8 cellular contexts compared by ENCODE assay signal in the genomic region with DNA sequence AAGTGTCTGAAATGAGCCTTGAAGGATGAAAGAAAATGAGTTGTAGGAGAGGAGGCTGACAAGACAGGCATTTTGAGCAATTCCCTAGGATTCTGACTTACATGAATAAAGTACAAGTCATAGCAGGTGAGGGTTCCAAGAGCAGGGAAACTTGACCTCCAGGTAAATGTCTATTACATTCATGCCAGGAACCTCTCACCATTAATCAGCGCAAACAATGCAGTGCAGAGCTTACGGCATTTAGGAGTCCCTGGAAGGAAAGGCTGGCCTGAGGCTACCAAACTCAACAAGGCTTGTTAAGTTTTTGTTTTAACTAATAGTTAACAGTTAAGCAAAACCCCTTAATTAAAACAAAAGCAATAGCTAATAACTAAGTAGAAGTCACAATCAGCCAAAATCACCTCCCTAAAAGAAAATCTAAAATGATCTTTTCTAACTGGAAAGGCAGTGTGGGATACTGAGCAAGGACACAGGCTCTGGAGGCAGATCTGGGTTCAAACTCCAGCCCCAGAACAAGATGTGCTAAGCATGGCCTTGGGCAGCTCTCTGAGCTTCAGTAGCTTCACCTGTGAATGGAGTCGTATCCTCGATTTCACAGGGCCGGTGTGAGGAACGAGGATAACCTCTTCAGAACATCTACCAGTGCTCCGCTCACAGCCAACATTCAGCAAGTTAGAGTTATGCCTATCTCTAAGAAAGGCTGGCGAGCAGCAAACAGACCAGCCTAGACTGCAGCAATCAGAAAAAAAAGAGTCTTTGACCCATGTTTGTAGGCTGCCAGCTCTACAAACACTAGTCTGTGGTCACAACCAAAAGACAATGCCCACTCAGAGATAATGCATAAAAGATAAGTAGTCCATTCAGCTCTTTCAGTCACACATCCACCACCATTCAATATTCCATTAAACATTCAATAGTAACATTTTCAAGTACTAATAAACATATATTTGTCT. TPM values are rescaled to one million over a fixed set of nuclear protein-coding genes. Genes with fewer than 3 reads are reported as not detected.
DNase-seq lines count a peak whose midpoint lies in the region; ATAC-seq and TF ChIP-seq lines count a peak whose summit lies in the region.

No MANE protein-coding gene starts in this region.

- H3K27me3 Mint-ChIP-seq in central memory CD8-positive, alpha-beta T cell, result no peaks in the 10 kb centered on the region

- 73 to 85% methylated on average over 8 of the region's 8 CpGs for WGBS in upper lobe of left lung, 2 donors

- peak overlapping the region; percentile 17 for H3K27ac Mint-ChIP-seq in central memory CD8-positive, alpha-beta T cell (ENCODE audit: low read depth)

- TF ChIP-seq EP300 in upper lobe of left lung (IDR thresholded peaks at IDR 0.05), result no peak

- H3K9me3 ChIP-seq in neutrophil (no peaks in the 10 kb centered on the region), upper lobe of left lung (peaks cover 0 to 4% (median 2%) of the 10 kb centered on the region in 4 donors), mucosa of descending colon (peaks cover 4% of the 10 kb centered on the region)

- DNase-seq in DMS153 (lab: John Stamatoyannopoulos, UW), result peak; percentile 42
- peak; percentile 78 for DNase-seq in NCI-H2029 (lab: John Stamatoyannopoulos, UW)
- DNase-seq in central memory CD8-positive, alpha-beta T cell (ENCODE audit: low spot score in 2 of 2), result no peak
- no peak for DNase-seq in upper lobe of left lung
- DNase-seq in mucosa of descending colon, result no peak

- H3K4me3 Mint-ChIP-seq in central memory CD8-positive, alpha-beta T cell, result no peak overlapping the region

- TF ChIP-seq CTCF in neutrophil (IDR thresholded peaks at IDR 0.05) (no peak), upper lobe of left lung (IDR thresholded peaks at IDR 0.05) (no peak), mucosa of descending colon (IDR thresholded peaks at IDR 0.05) (no peak)

- no peak for TF ChIP-seq POLR2A in upper lobe of left lung (IDR thresholded peaks at IDR 0.05)

- no peaks in the 10 kb centered on the region for H3K9me3 Mint-ChIP-seq in central memory CD8-positive, alpha-beta T cell

- H3K27ac ChIP-seq in neutrophil (peak overlapping the region; percentile 35), upper lobe of left lung (peak overlapping the region in 2 of 4 donors; percentile 22 to 46)

- no peak for ATAC-seq in central memory CD8-positive, alpha-beta T cell (replicated peaks; ENCODE audit: extremely low read depth, poor library complexity, severe bottlenecking)
- ATAC-seq in upper lobe of left lung (ENCODE audit: low FRiP score in 2 of 2) (no peak), HG02798 (IDR thresholded peaks at IDR 0.05; ENCODE audit: poor library complexity, unreplicated experiment) (no peak), HG03565 (IDR thresholded peaks at IDR 0.05; ENCODE audit: unreplicated experiment) (no peak), mucosa of descending colon (no peak)

- intact Hi-C loops in mucosa of descending colon (cut with DNase I, micrococcal nuclease), result no loop called here

- no peaks in the 10 kb centered on the region for H3K27me3 ChIP-seq in neutrophil
- H3K27me3 ChIP-seq in upper lobe of left lung, result no peaks in the 10 kb centered on the region

- H3K36me3 Mint-ChIP-seq in central memory CD8-positive, alpha-beta T cell (ENCODE audit: insufficient read depth), result peaks cover 12% of the 10 kb centered on the region

- no peak overlapping the region for H3K4me3 ChIP-seq in neutrophil (ENCODE audit: low read depth in 1 of 2, low read length in 1 of 2)
- no peak overlapping the region for H3K4me3 ChIP-seq in upper lobe of left lung
- no peak overlapping the region for H3K4me3 ChIP-seq in mucosa of descending colon

- H3K4me1 ChIP-seq in neutrophil (ENCODE audit: control insufficient read depth in 1 of 2, insufficient read depth in 1 of 2, low read depth in 1 of 2, low read length in 1 of 2), result peaks cover 28 to 32% of the 10 kb centered on the region in 2 experiments
- H3K4me1 ChIP-seq in upper lobe of left lung, result peaks cover 20 to 41% (median 33%) of the 10 kb centered on the region in 4 donors
- peaks cover 27% of the 10 kb centered on the region for H3K4me1 ChIP-seq in mucosa of descending colon (ENCODE audit: low read depth)

- H3K36me3 ChIP-seq in neutrophil (no peaks in the 10 kb centered on the region), upper lobe of left lung (no peaks in the 10 kb centered on the region), mucosa of descending colon (ENCODE audit: low read depth) (no peaks in the 10 kb centered on the region)

- peaks cover 48% of the 10 kb centered on the region for H3K4me1 Mint-ChIP-seq in central memory CD8-positive, alpha-beta T cell

RNA-seq across cellular contexts. Expression of a gene that starts 16.9 kb away (rescaled TPM):
- total RNA-seq in upper lobe of left lung (10 to 100 TPM; 22.0 to 40.8 (median 25.2) TPM), mucosa of descending colon (10 to 100 TPM; 32.2 to 34.8 (median 32.8) TPM)

RNA-seq across cellular contexts. Expression of a gene that starts 47.7 kb away (rescaled TPM):
- total RNA-seq in upper lobe of left lung (10 to 100 TPM; 21.6 to 50.8 (median 42.6) TPM), mucosa of descending colon (10 to 100 TPM in 1 of 3 donors, 1 to 10 TPM in 2; 7.2 to 23.7 (median 8.2) TPM)

Comparison
In these comparisons a context has a peak if more than half of its experiments do, and no peak if none do; other contexts are left out.
1. DNase-seq: peak in DMS153 (single experiment) and NCI-H2029 (single experiment); none in central memory CD8-positive, alpha-beta T cell (0 of 2), upper lobe of left lung (0 of 2) and mucosa of descending colon (0 of 3).